In the genomic region with DNA sequence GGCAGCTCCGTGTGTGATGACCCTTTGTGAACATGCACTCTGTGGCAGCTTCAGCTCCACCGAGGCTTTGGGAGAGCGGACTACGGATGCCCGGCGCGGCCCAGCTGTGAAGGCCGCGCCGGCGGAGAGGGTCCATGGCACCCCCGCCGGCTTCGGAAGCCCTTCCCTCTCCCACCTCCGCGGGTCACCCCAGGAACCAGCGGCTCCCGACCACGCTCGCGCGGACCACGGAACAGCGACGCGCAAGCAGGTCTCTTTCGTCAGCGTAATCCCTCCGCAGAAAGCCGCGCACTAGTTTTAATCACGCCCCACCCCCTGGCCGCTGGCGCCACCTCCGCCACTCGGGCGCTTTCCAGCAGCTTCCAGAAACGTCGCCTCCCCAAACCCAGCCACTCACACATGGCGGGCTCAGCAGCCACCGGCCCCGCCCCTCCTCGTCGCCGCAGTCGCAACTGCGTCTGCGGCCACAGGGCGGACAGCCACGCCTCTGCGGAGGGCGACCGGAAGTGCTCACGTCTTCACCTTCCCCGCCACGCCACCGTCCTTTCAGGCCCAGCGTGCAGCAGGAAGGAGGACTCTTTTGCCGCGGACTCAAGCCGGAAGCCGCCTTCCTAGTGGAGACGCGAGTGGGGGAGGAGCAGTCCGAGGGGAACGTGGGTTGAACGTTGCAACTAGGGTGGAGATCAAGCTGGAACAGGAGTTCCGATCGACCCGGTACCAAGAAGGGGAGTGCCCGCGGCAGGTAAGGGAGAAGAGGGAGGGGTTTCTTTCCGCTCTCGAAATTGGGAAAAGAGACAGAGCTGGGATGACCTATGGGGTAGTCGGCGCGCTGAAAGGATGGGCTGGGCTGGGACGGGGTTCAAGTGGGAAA, we compare ENCODE assay signal across 8 cellular contexts. TPM values are rescaled to one million over a fixed set of nuclear protein-coding genes. Genes with fewer than 3 reads are reported as not detected.
DNase-seq lines count a peak whose midpoint lies in the region; ATAC-seq and TF ChIP-seq lines count a peak whose summit lies in the region.

A gene (plus strand): TSS at position 606 of the 871 bp plus-strand sequence. CDS start 3,221 bp downstream, outside the sequence.

- peak within 1 kb of the TSS; percentile 73 for H3K4me3 ChIP-seq in OCI-LY7 (ENCODE audit: low read depth, low read length, poor library complexity, severe bottlenecking)
- peak within 1 kb of the TSS; percentile 93 for H3K4me3 ChIP-seq in epithelial cell of proximal tubule (ENCODE audit: low read depth, low read length)

- no peaks in the 10 kb centered on the region for H3K9me2 ChIP-seq in OCI-LY7 (ENCODE audit: insufficient read depth, low read length)

- DNase-seq in DMS 273 treated with DMSO at 0.1 percent for 48 hours (lab: John Stamatoyannopoulos, UW): peak; percentile 82
- peak; percentile 73 for DNase-seq in HuH-7.5 (ENCODE audit: low spot score)
- peak; percentile 99 for DNase-seq in OCI-LY7 (ENCODE audit: low spot score)
- peak; percentile 99 for DNase-seq in activated T-cell treated with anti-CD3 and anti-CD28 coated beads for 24 hours (ENCODE audit: low read depth)
- peak; percentile 81 for DNase-seq in epithelial cell of proximal tubule (ENCODE audit: low read depth)
- DNase-seq in mucosa of gallbladder (ENCODE audit: low spot score): peak; percentile 98
- peak; percentile 98 to 99 for DNase-seq in stimulated activated CD8-positive, alpha-beta memory T cell treated with anti-CD3 and anti-CD28 coated beads, Interleukin-4, amount 100 ng/mL, for 4 hours (ENCODE audit: low read depth in 2 of 2, low spot score in 1 of 2)

- peak within 1 kb of the TSS; percentile 92 for H3K4me2 ChIP-seq in OCI-LY7 (ENCODE audit: low read length)

- peaks cover 43% of the 10 kb centered on the region for H3K4me1 ChIP-seq in OCI-LY7 (ENCODE audit: insufficient read depth, low read length, poor library complexity, severe bottlenecking)

- H3K27ac ChIP-seq in OCI-LY7 (ENCODE audit: low read depth, low read length, poor library complexity, severe bottlenecking): peak within 1 kb of the TSS; percentile 92

- peaks cover 25% of the 10 kb centered on the region for H3K36me3 ChIP-seq in OCI-LY7 (ENCODE audit: insufficient read depth, low read length)

- TF ChIP-seq CTCF in OCI-LY7 (conservative IDR thresholded peaks at IDR 0.05; ENCODE audit: low read length) (peak; percentile 29; the same call in 1 of the 2 replicates), epithelial cell of proximal tubule (conservative IDR thresholded peaks at IDR 0.05; ENCODE audit: low read depth, low read length) (no peak)

- H2AFZ ChIP-seq in OCI-LY7 (ENCODE audit: low read length): peak within 1 kb of the TSS; percentile 63

- intact Hi-C loops in OCI-LY7 (cut with micrococcal nuclease; ENCODE audit: unreplicated experiment): loop anchor here (2.0 to 10.0 kb wide), 9 partner anchors 45 to 1183 kb away; a partner anchor contains a TSS

- BruUV-seq in OCI-LY7 (replicated peaks; lab: Mats Ljungman, UMichigan): no TSS peak

- peaks cover 85% of the 10 kb centered on the region for H3K79me2 ChIP-seq in OCI-LY7 (ENCODE audit: insufficient read depth, low read depth, low read length)

- no peaks in the 10 kb centered on the region for H3K9me3 ChIP-seq in OCI-LY7 (ENCODE audit: low read length)

- POLR2A ChIA-PET in OCI-LY7 (lab: Charles Lee): interaction anchor here (0.9 to 2.9 kb wide), 12 partner anchors 9 to 263 kb away, joined by 3 to 24 read pairs (median 4); no protein-coding TSS in a partner anchor

- CTCF ChIA-PET in OCI-LY7 (lab: Charles Lee; ENCODE audit: unreplicated experiment): interaction anchor here (1.0 to 1.1 kb wide), 2 partner anchors 9 to 19 kb away, joined by 3 read pairs; no protein-coding TSS in a partner anchor

- peaks cover 26% of the 10 kb centered on the region for H4K20me1 ChIP-seq in OCI-LY7 (ENCODE audit: insufficient read depth, low read length)

- peak; percentile 83 for ATAC-seq in GM21526 (IDR thresholded peaks at IDR 0.05; ENCODE audit: low FRiP score, unreplicated experiment)

RNA-seq across cellular contexts. Expression of the gene that starts here (rescaled TPM):
- 19.2 and 21.1 TPM in 2 replicates for total RNA-seq in OCI-LY7 (2014; rRNA removed; shearing (Covaris generic))
- 21.9 and 23.2 TPM in 2 replicates for total RNA-seq in OCI-LY7 (2022)
- total RNA-seq in epithelial cell of proximal tubule: 13.2 and 14.3 TPM in 2 replicates
- 10.0 TPM for total RNA-seq in mucosa of gallbladder

Comparison
In these comparisons a context has a peak if more than half of its experiments do, and no peak if none do; other contexts are left out.
1. Peak in every context shown above with its lines: DNase-seq, ATAC-seq, H3K4me3 ChIP-seq and H3K27ac ChIP-seq.